In the genomic region with DNA sequence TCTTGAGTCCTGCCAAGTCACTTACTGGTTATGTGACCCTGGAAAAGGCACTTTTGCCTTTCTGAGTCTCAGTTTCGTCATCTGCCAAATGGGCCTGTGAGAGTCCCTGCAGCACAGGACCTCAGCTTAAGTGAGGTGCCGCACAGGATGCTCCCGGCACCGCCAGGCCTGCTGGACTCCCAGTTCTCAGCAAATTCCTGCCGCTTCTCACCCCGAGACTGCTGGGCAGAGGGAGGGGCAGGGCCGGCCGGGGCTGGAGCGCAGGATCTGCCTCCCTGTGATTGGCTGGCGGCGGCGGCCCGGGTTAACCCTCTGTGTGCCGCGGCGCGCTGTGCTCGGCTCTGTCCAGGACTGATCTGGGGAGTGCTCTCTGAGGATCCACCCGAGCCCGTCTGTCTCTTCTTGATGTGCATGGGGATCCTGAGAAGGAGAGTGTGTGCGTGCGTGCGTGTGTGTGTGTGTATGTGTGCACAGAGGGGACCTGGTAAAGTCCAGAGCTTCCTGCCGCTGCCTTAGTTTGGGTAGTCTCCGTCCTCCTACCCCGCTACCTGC, we compare ENCODE assay signal across 1 cellular context.
TF ChIP-seq lines count a peak whose summit lies in the region.

No MANE protein-coding gene starts in this region.

TF ChIP-seq in endothelial cell of umbilical vein, 7 proteins besides CTCF, POLR2A, EP300 and RAD21:
- TF ChIP-seq GATA2 (IDR thresholded peaks at IDR 0.05; ENCODE audit: insufficient read depth, insufficient read length, low read depth, low read length) (no peak), FOS (IDR thresholded peaks at IDR 0.05; ENCODE audit: borderline replicate concordance, insufficient read depth, low read length) (no peak), POLR2AphosphoS5 (IDR thresholded peaks at IDR 0.05; ENCODE audit: insufficient read depth, low read depth, low read length) (no peak), EZH2 (IDR thresholded peaks at IDR 0.05; ENCODE audit: borderline replicate concordance, low read depth, low read length, severe bottlenecking) (no peak)
